13 cellular contexts compared by ENCODE assay signal in the genomic region with DNA sequence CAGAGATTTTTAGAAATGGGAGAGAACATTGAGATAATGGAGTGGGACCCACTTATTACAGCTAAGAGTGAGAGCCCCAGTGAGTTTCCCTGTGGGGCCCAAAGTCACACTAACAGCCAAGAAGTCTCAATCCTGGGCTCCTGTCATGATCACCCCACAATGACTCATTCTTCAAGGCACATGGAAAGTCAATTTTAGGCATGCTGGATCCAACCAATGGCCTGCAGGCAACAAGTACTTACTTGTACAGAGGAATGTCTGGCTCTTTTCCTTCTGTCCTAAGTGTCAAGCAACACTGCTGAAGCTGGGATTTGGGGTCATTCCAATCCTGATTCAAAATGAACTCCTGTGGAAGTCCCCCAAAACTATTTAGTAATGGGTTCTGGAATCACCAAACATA.
DNase-seq lines count a peak whose midpoint lies in the region; TF ChIP-seq lines count a peak whose summit lies in the region.
"Had no signal": no experiment of that assay in that cellular context is flagged by ENCODE, and none has a peak within 500 bp of the region (broad histone marks: within the 10 kb centered on the region; RNA-seq: fewer than 3 reads in every experiment).

No MANE protein-coding gene starts in this region.

- no peaks in the 10 kb centered on the region for H3K27me3 Mint-ChIP-seq in nephron (ENCODE audit: low read depth)
- peaks cover under 1% of the 10 kb centered on the region for H3K27me3 Mint-ChIP-seq in endothelial cell (ENCODE audit: unreplicated experiment)

- H3K4me1 Mint-ChIP-seq in nephron = peaks cover 43% of the 10 kb centered on the region
- H3K4me1 Mint-ChIP-seq in endothelial cell (ENCODE audit: unreplicated experiment) = peaks cover 24% of the 10 kb centered on the region

- no peaks in the 10 kb centered on the region for H3K9me3 Mint-ChIP-seq in nephron
- H3K9me3 Mint-ChIP-seq in endothelial cell (ENCODE audit: unreplicated experiment) = no peaks in the 10 kb centered on the region

- H3K36me3 Mint-ChIP-seq in nephron (ENCODE audit: low read depth) = peaks cover 66% of the 10 kb centered on the region
- H3K36me3 Mint-ChIP-seq in endothelial cell (ENCODE audit: low read depth, unreplicated experiment) = peaks cover 24% of the 10 kb centered on the region

- TF ChIP-seq CTCF in nephron (IDR thresholded peaks at IDR 0.05; ENCODE audit: unreplicated experiment in 3 of 3) (no peak), endothelial cell (IDR thresholded peaks at IDR 0.05; ENCODE audit: unreplicated experiment) (no peak)

- peak overlapping the region in 2 of 3 experiments; percentile 83 to 85 for H3K27ac Mint-ChIP-seq in nephron
- no peak overlapping the region for H3K27ac Mint-ChIP-seq in endothelial cell (ENCODE audit: unreplicated experiment)

- H3K4me3 Mint-ChIP-seq in nephron (no peak overlapping the region), endothelial cell (ENCODE audit: unreplicated experiment) (no peak overlapping the region)

- DNase-seq in EH (ENCODE audit: low read depth) (peak; percentile 92), NCI-H226 (peak; percentile 52), fibroblast of gingiva (ENCODE audit: low read depth) (peak; percentile 43), endothelial cell (ENCODE audit: low spot score) (no peak), OCI-M1 (lab: John Stamatoyannopoulos, UW) (no peak), T1000 (lab: John Stamatoyannopoulos, UW) (no peak), CD1c-positive myeloid dendritic cell (ENCODE audit: extremely low spot score) (no peak)
- DNase-seq: activated CD8-positive, alpha-beta memory T cell treated with anti-CD3 and anti-CD28 coated beads, Interleukin-2, amount 50 U/mL, for 48 hours; Caco-2; NCI-H2029 treated with DMSO at 0.1 percent for 48 hours; RPMI8226; WERI-Rb-1 had no signal

Comparison
In these comparisons a context has a peak if more than half of its experiments do, and no peak if none do; other contexts are left out.
1. DNase-seq: peak in EH (single experiment), NCI-H226 (single experiment) and fibroblast of gingiva (single experiment); none in endothelial cell (single experiment), OCI-M1 (single experiment), T1000 (single experiment) and CD1c-positive myeloid dendritic cell (single experiment).